ENCODE assay signal across 9 cellular contexts in the genomic region with DNA sequence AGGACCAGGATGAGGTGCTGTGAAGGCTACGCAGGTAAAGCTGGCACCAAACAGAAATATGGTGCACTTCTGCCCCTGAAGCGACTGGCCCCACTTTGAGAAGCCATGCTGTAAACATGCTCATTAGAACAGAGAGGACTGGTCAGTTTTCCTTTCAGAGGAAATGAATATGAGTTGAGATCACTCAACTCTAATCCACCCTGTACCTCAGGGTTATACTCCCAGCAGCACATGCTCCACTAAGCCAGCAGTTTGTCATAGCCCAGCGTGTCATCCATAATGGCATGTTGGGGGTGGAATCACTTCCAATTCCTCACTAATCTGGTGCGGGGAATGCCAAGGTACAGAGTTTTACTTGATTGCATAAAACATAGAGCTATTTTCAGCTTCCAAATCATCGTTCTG.
DNase-seq lines count a peak whose midpoint lies in the region; ATAC-seq and TF ChIP-seq lines count a peak whose summit lies in the region.
"Had no signal": no experiment of that assay in that cellular context is flagged by ENCODE, and none has a peak within 500 bp of the region (broad histone marks: within the 10 kb centered on the region; RNA-seq: fewer than 3 reads in every experiment).

No MANE protein-coding gene starts in this region.

- peak; percentile 85 for ATAC-seq in thoracic aorta (ENCODE audit: insufficient number of reproducible peaks, low FRiP score, low read depth)
- ATAC-seq in HG03196 (IDR thresholded peaks at IDR 0.05; ENCODE audit: unreplicated experiment): no peak

- H3K9me3 Mint-ChIP-seq in T-helper 2 cell treated with Interferon-gamma antibody and Interleukin-4, amounts not matched to agents 5 μg/mL and 100 μg/mL, for 36 hours: no peaks in the 10 kb centered on the region
- H3K9me3 Mint-ChIP-seq in activated naive CD8-positive, alpha-beta T cell (ENCODE audit: low read depth): no peaks in the 10 kb centered on the region

- no peak overlapping the region for H2AFZ ChIP-seq in hepatocyte

- peak overlapping the region; percentile 71 for H3K27ac Mint-ChIP-seq in T-helper 2 cell treated with Interferon-gamma antibody and Interleukin-4, amounts not matched to agents 5 μg/mL and 100 μg/mL, for 36 hours
- H3K27ac Mint-ChIP-seq in activated naive CD8-positive, alpha-beta T cell: peak overlapping the region; percentile 100

- no peak for TF ChIP-seq CTCF in hepatocyte (IDR thresholded peaks at IDR 0.05; ENCODE audit: poor library complexity)
- TF ChIP-seq CTCF in thoracic aorta (IDR thresholded peaks at IDR 0.05): no peak

- peaks cover 4% of the 10 kb centered on the region for H3K27me3 Mint-ChIP-seq in T-helper 2 cell treated with Interferon-gamma antibody and Interleukin-4, amounts not matched to agents 5 μg/mL and 100 μg/mL, for 36 hours (ENCODE audit: low read depth)
- H3K27me3 Mint-ChIP-seq in activated naive CD8-positive, alpha-beta T cell: no peaks in the 10 kb centered on the region

- H3K27ac ChIP-seq in hepatocyte: peak overlapping the region; percentile 92
- peak overlapping the region; percentile 59 to 70 for H3K27ac ChIP-seq in thoracic aorta

- H3K36me3 Mint-ChIP-seq in T-helper 2 cell treated with Interferon-gamma antibody and Interleukin-4, amounts not matched to agents 5 μg/mL and 100 μg/mL, for 36 hours (ENCODE audit: low read depth): peaks cover 7% of the 10 kb centered on the region
- peaks cover 6% of the 10 kb centered on the region for H3K36me3 Mint-ChIP-seq in activated naive CD8-positive, alpha-beta T cell

- WGBS in hepatocyte (ENCODE audit: low lambda C conversion rate, missing lambda C conversion rate): 54% methylated on average over 5 of the region's 5 CpGs

- H3K4me3 ChIP-seq in hepatocyte (no peak overlapping the region), thoracic aorta (peak overlapping the region; percentile 67)

- H3K36me3 ChIP-seq in hepatocyte (replicated peaks; ENCODE audit: insufficient read depth, low read depth): no peaks in the 10 kb centered on the region
- no peaks in the 10 kb centered on the region for H3K36me3 ChIP-seq in thoracic aorta

- peaks cover 14% of the 10 kb centered on the region for H3K79me2 ChIP-seq in hepatocyte

- no peaks in the 10 kb centered on the region for H4K20me1 ChIP-seq in hepatocyte (ENCODE audit: insufficient read depth, poor library complexity, severe bottlenecking)

- H3K4me1 Mint-ChIP-seq in T-helper 2 cell treated with Interferon-gamma antibody and Interleukin-4, amounts not matched to agents 5 μg/mL and 100 μg/mL, for 36 hours (ENCODE audit: low read depth): peaks cover 85% of the 10 kb centered on the region
- H3K4me1 Mint-ChIP-seq in activated naive CD8-positive, alpha-beta T cell (ENCODE audit: low read depth): peaks cover 98% of the 10 kb centered on the region

- H3K4me1 ChIP-seq in hepatocyte (ENCODE audit: insufficient read depth): peaks cover 32% of the 10 kb centered on the region
- H3K4me1 ChIP-seq in thoracic aorta (ENCODE audit: control insufficient read depth in 1 of 2, low read depth in 2 of 2): peaks cover 42 to 83% of the 10 kb centered on the region in 2 donors

- H3K4me3 Mint-ChIP-seq in T-helper 2 cell treated with Interferon-gamma antibody and Interleukin-4, amounts not matched to agents 5 μg/mL and 100 μg/mL, for 36 hours: peak overlapping the region; percentile 82
- peak overlapping the region; percentile 83 for H3K4me3 Mint-ChIP-seq in activated naive CD8-positive, alpha-beta T cell

- DNase-seq in T-helper 2 cell treated with Interferon-gamma antibody and Interleukin-4, amounts not matched to agents 5 μg/mL and 100 μg/mL, for 36 hours (ENCODE audit: low spot score): no peak
- no peak for DNase-seq in T-helper 2 cell
- peak; percentile 64 for DNase-seq in hepatocyte (ENCODE audit: low spot score)
- DNase-seq in thoracic aorta (ENCODE audit: low spot score): peak; percentile 41
- no peak for DNase-seq in mesenteric fat pad (ENCODE audit: low spot score)
- DNase-seq in medulla oblongata (ENCODE audit: extremely low spot score): no peak
- DNase-seq: DND-41 had no signal

- H3K9me2 ChIP-seq in hepatocyte (replicated peaks; ENCODE audit: insufficient read depth): no peaks in the 10 kb centered on the region

- H3K27me3 ChIP-seq in hepatocyte (no peaks in the 10 kb centered on the region), thoracic aorta (replicated peaks; ENCODE audit: insufficient read depth) (no peaks in the 10 kb centered on the region)

- H3K9me3 ChIP-seq in hepatocyte (ENCODE audit: low read depth) (no peaks in the 10 kb centered on the region), thoracic aorta (no peaks in the 10 kb centered on the region)

- peak overlapping the region; percentile 78 for H3K4me2 ChIP-seq in hepatocyte

Comparison
In these comparisons a context has a peak if more than half of its experiments do, and no peak if none do; other contexts are left out.
1. DNase-seq: peak in hepatocyte (single experiment) and thoracic aorta (single experiment); none in T-helper 2 cell treated with Interferon-gamma antibody and Interleukin-4, amounts not matched to agents 5 μg/mL and 100 μg/mL, for 36 hours (single experiment), T-helper 2 cell (0 of 5), mesenteric fat pad (single experiment) and medulla oblongata (single experiment).